19 cellular contexts compared by ENCODE assay signal in the genomic region with DNA sequence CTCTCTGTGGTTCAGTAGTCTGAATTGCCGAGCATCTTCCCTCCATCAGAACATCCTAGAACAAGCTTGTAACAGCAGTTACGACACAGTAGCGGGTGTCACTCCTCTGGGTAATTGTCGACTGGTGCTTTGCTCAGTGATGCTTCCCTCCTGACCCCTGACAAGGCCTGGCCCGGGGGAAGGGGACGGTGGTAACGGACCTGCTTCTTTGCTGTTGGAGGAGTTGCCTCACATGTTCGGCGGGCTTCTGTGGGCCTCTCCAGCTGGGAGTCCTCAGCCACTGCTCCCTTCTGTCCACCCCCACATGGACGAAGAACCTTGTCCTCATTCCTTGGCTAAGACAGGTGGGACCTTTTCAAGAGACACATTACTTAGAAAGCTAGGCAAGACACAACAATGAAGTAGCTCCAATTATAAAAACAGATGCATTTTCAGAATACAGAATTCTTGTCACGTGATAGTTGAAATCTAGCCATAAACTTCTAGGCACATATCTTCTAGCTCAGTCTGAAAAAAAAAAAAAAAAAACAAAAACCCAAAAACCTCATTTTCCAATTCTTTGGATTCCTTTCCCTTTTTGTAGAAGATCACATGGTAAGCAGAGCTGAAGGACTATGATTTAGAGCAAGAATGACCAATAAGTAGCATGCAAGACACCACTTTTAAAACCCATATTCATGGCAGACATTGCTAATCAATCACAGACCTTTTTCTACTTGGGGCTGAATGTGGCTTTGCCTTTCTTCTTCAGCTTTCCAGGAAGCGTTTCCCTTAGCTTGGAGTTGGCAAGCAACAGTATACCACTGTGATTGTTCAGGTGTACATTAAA. TPM values are rescaled to one million over a fixed set of nuclear protein-coding genes. Genes with fewer than 3 reads are reported as not detected.
DNase-seq lines count a peak whose midpoint lies in the region; ATAC-seq and TF ChIP-seq lines count a peak whose summit lies in the region.
"Had no signal": no experiment of that assay in that cellular context is flagged by ENCODE, and none has a peak within 500 bp of the region (broad histone marks: within the 10 kb centered on the region; RNA-seq: fewer than 3 reads in every experiment).

No MANE protein-coding gene starts in this region.

- no peak overlapping the region for H2AFZ ChIP-seq in fibroblast of lung (ENCODE audit: low read length)

- H3K27ac ChIP-seq in fibroblast of lung (ENCODE audit: insufficient read depth, low read length) (no peak overlapping the region), lower lobe of right lung (peak overlapping the region; percentile 70)
- H3K27ac ChIP-seq: foreskin keratinocyte had no signal

- H3K36me3 Mint-ChIP-seq in activated T-cell treated with anti-CD3 and anti-CD28 coated beads, Interleukin-2, amount 50 U/mL, for 72 hours (ENCODE audit: insufficient read depth in 2 of 2), result no peaks in the 10 kb centered on the region
- H3K36me3 Mint-ChIP-seq in effector memory CD8-positive, alpha-beta T cell (ENCODE audit: insufficient read depth), result peaks cover 8% of the 10 kb centered on the region
- H3K36me3 Mint-ChIP-seq: activated naive CD4-positive, alpha-beta T cell treated with anti-CD3 and anti-CD28 coated beads, Interleukin-2, amount 50 U/mL, for 72 hours; stimulated activated effector memory CD8-positive, alpha-beta T cell treated with anti-CD3 and anti-CD28 coated beads, Interleukin-12 subunit alpha, Interleukin-12 subunit beta, amount 100 ng/mL, for 72 hours had no signal

- H3K4me2 ChIP-seq in fibroblast of lung (ENCODE audit: extremely low read depth, insufficient read depth, low read length), result no peak overlapping the region
- H3K4me2 ChIP-seq: smooth muscle cell had no signal

- peak; percentile 50 to 71 for ATAC-seq in lower lobe of right lung
- no peak for ATAC-seq in activated T-cell treated with anti-CD3 and anti-CD28 coated beads, Interleukin-2, amount 50 U/mL, for 72 hours (replicated peaks in 1 of 2)
- no peak for ATAC-seq in effector memory CD8-positive, alpha-beta T cell (replicated peaks)
- ATAC-seq: activated CD4-positive, alpha-beta T cell treated with anti-CD3 and anti-CD28 coated beads for 36 hours; activated naive CD4-positive, alpha-beta T cell treated with anti-CD3 and anti-CD28 coated beads, Interleukin-2, amount 50 U/mL, for 72 hours; foreskin keratinocyte; stimulated activated effector memory CD8-positive, alpha-beta T cell treated with anti-CD3 and anti-CD28 coated beads, Interleukin-12 subunit alpha, Interleukin-12 subunit beta, amount 100 ng/mL, for 72 hours had no signal

- H3K36me3 ChIP-seq in fibroblast of lung (ENCODE audit: control insufficient read depth, insufficient read depth, low read length), result no peaks in the 10 kb centered on the region
- no peaks in the 10 kb centered on the region for H3K36me3 ChIP-seq in lower lobe of right lung

- H3K4me3 ChIP-seq in fibroblast of lung (replicated peaks in 1 of 4; ENCODE audit: control extremely low read depth in 1 of 4, insufficient read depth in 1 of 4, low read depth in 3 of 4, low read length in 4 of 4) (no peak overlapping the region), lower lobe of right lung (no peak overlapping the region)
- H3K4me3 ChIP-seq: smooth muscle cell had no signal

- DNase-seq in HEK293T (ENCODE audit: extremely low spot score) (no peak), fibroblast of lung (ENCODE audit: low read depth in 2 of 2) (peak; percentile 30 to 51), lower lobe of right lung (peak; percentile 60), stromal cell of bone marrow (ENCODE audit: low read depth) (peak; percentile 13), NCI-H82 (lab: John Stamatoyannopoulos, UW) (no peak)
- no peak for DNase-seq in activated T-cell treated with anti-CD3 and anti-CD28 coated beads, Interleukin-2, amount 50 U/mL, for 72 hours
- no peak for DNase-seq in effector memory CD8-positive, alpha-beta T cell
- DNase-seq in central memory CD4-positive, alpha-beta T cell, result no peak
- DNase-seq: activated CD4-positive, alpha-beta T cell treated with anti-CD3 and anti-CD28 coated beads for 36 hours; activated CD8-positive, alpha-beta memory T cell treated with anti-CD3 and anti-CD28 coated beads, Interleukin-2, amount 50 U/mL, for 48 hours; Caco-2; foreskin keratinocyte; KBM-7; occipital lobe; SHP77 had no signal

- no peaks in the 10 kb centered on the region for H3K79me2 ChIP-seq in fibroblast of lung (ENCODE audit: control insufficient read depth, insufficient read depth, low read length)

- intact Hi-C loops in lower lobe of right lung (cut with DNase I), result no loop called here

- no peaks in the 10 kb centered on the region for H3K9me3 Mint-ChIP-seq in activated T-cell treated with anti-CD3 and anti-CD28 coated beads, Interleukin-2, amount 50 U/mL, for 72 hours
- H3K9me3 Mint-ChIP-seq in effector memory CD8-positive, alpha-beta T cell, result no peaks in the 10 kb centered on the region
- H3K9me3 Mint-ChIP-seq: activated naive CD4-positive, alpha-beta T cell treated with anti-CD3 and anti-CD28 coated beads, Interleukin-2, amount 50 U/mL, for 72 hours; stimulated activated effector memory CD8-positive, alpha-beta T cell treated with anti-CD3 and anti-CD28 coated beads, Interleukin-12 subunit alpha, Interleukin-12 subunit beta, amount 100 ng/mL, for 72 hours; T-helper 2 cell treated with Interferon-gamma antibody and Interleukin-4, amounts not matched to agents 5 μg/mL and 100 μg/mL, for 36 hours had no signal

- no peak overlapping the region for H3K4me3 Mint-ChIP-seq in activated T-cell treated with anti-CD3 and anti-CD28 coated beads, Interleukin-2, amount 50 U/mL, for 72 hours
- no peak overlapping the region for H3K4me3 Mint-ChIP-seq in effector memory CD8-positive, alpha-beta T cell
- H3K4me3 Mint-ChIP-seq: activated CD4-positive, alpha-beta T cell treated with anti-CD3 and anti-CD28 coated beads for 36 hours; stimulated activated effector memory CD8-positive, alpha-beta T cell treated with anti-CD3 and anti-CD28 coated beads, Interleukin-12 subunit alpha, Interleukin-12 subunit beta, amount 100 ng/mL, for 72 hours; T-helper 2 cell treated with Interferon-gamma antibody and Interleukin-4, amounts not matched to agents 5 μg/mL and 100 μg/mL, for 36 hours had no signal

- H3K27ac Mint-ChIP-seq in activated T-cell treated with anti-CD3 and anti-CD28 coated beads, Interleukin-2, amount 50 U/mL, for 72 hours, result no peak overlapping the region
- no peak overlapping the region for H3K27ac Mint-ChIP-seq in effector memory CD8-positive, alpha-beta T cell
- H3K27ac Mint-ChIP-seq: activated CD4-positive, alpha-beta T cell treated with anti-CD3 and anti-CD28 coated beads for 36 hours; activated naive CD4-positive, alpha-beta T cell treated with anti-CD3 and anti-CD28 coated beads, Interleukin-2, amount 50 U/mL, for 72 hours; stimulated activated effector memory CD8-positive, alpha-beta T cell treated with anti-CD3 and anti-CD28 coated beads, Interleukin-12 subunit alpha, Interleukin-12 subunit beta, amount 100 ng/mL, for 72 hours; T-helper 2 cell treated with Interferon-gamma antibody and Interleukin-4, amounts not matched to agents 5 μg/mL and 100 μg/mL, for 36 hours had no signal

- H3K4me1 ChIP-seq in fibroblast of lung (ENCODE audit: control insufficient read depth, extremely low read depth, insufficient read depth, low read length) (no peaks in the 10 kb centered on the region), lower lobe of right lung (peaks cover 24% of the 10 kb centered on the region)
- H3K4me1 ChIP-seq: Caco-2, foreskin keratinocyte had no signal

- H3K9ac ChIP-seq in fibroblast of lung (ENCODE audit: insufficient read depth, low read length), result no peak overlapping the region

- H3K9me3 ChIP-seq in fibroblast of lung (ENCODE audit: control insufficient read depth, insufficient read depth, low read depth, low read length) (no peaks in the 10 kb centered on the region), lower lobe of right lung (no peaks in the 10 kb centered on the region)
- H3K9me3 ChIP-seq: Caco-2 had no signal

- CTCF ChIA-PET in HEK293T (lab: Yijun Ruan, JAX), result interaction anchor here (0.7 kb wide), 1 partner anchor 26 kb away, joined by 6 read pairs; no protein-coding TSS in a partner anchor

- H3K4me1 Mint-ChIP-seq in activated T-cell treated with anti-CD3 and anti-CD28 coated beads, Interleukin-2, amount 50 U/mL, for 72 hours (ENCODE audit: low read depth), result no peaks in the 10 kb centered on the region
- no peaks in the 10 kb centered on the region for H3K4me1 Mint-ChIP-seq in effector memory CD8-positive, alpha-beta T cell (ENCODE audit: low read depth in 2 of 2)
- H3K4me1 Mint-ChIP-seq: activated CD4-positive, alpha-beta T cell treated with anti-CD3 and anti-CD28 coated beads for 36 hours; stimulated activated effector memory CD8-positive, alpha-beta T cell treated with anti-CD3 and anti-CD28 coated beads, Interleukin-12 subunit alpha, Interleukin-12 subunit beta, amount 100 ng/mL, for 72 hours had no signal

- no peaks in the 10 kb centered on the region for H4K20me1 ChIP-seq in fibroblast of lung (ENCODE audit: control insufficient read depth, extremely low read depth, insufficient read depth, low read length)

- H3K27me3 Mint-ChIP-seq in activated T-cell treated with anti-CD3 and anti-CD28 coated beads, Interleukin-2, amount 50 U/mL, for 72 hours (ENCODE audit: low read depth), result peaks cover 21% of the 10 kb centered on the region
- peaks cover 57 to 78% of the 10 kb centered on the region in 2 donors for H3K27me3 Mint-ChIP-seq in effector memory CD8-positive, alpha-beta T cell

- POLR2A ChIA-PET in HEK293T (lab: Yijun Ruan, JAX), result no interaction called here

- H3K27me3 ChIP-seq in fibroblast of lung (ENCODE audit: control insufficient read depth, insufficient read depth, low read length) (peaks cover 35% of the 10 kb centered on the region), lower lobe of right lung (ENCODE audit: low read depth) (peaks cover 22% of the 10 kb centered on the region)

- TF ChIP-seq CTCF in fibroblast of lung (conservative IDR thresholded peaks at IDR 0.05 in 1 of 2, IDR thresholded peaks at IDR 0.05 in 1 of 2; ENCODE audit: low read depth in 1 of 2, low read length in 2 of 2), result no peak
- TF ChIP-seq CTCF in lower lobe of right lung (IDR thresholded peaks at IDR 0.05), result no peak

TF ChIP-seq in HEK293T, 16 proteins besides CTCF, POLR2A, EP300 and RAD21:
- TF ChIP-seq FOXM1 (IDR thresholded peaks at IDR 0.05; ENCODE audit: borderline replicate concordance) (no peak), ELF4 (IDR thresholded peaks at IDR 0.05) (no peak), SP1 (IDR thresholded peaks at IDR 0.05) (no peak), ZNF384 (IDR thresholded peaks at IDR 0.05) (peak; percentile 65), ARNT (IDR thresholded peaks at IDR 0.05) (no peak), SUZ12 (IDR thresholded peaks at IDR 0.05) (no peak)

RNA-seq across cellular contexts. Expression of gene HMCN2, which starts 25.0 kb away (rescaled TPM):
- total RNA-seq in fibroblast of lung (under 0.01 TPM in 2 replicates), lower lobe of right lung (4.7 TPM)
- polyA plus RNA-seq in fibroblast of lung, result not detected in 2 replicates
- polyA plus RNA-seq in fibroblast of lung (2012), result not detected in 2 replicates
- polyA minus RNA-seq in fibroblast of lung (ENCODE audit: low replicate concordance), result 0.19 TPM in 1 of 2 replicates, not detected in the other
- under 1 TPM; 0.12 to 0.17 TPM for total RNA-seq in activated T-cell treated with anti-CD3 and anti-CD28 coated beads, Interleukin-2, amount 50 U/mL, for 72 hours
- total RNA-seq: activated naive CD4-positive, alpha-beta T cell treated with anti-CD3 and anti-CD28 coated beads, Interleukin-2, amount 50 U/mL, for 72 hours; foreskin keratinocyte; occipital lobe had no signal
- polyA plus RNA-seq: foreskin keratinocyte, smooth muscle cell had no signal

Comparison
In these comparisons a context has a peak if more than half of its experiments do, and no peak if none do; other contexts are left out.
1. DNase-seq: peak in fibroblast of lung (2 of 2), lower lobe of right lung (single experiment) and stromal cell of bone marrow (single experiment); none in HEK293T (single experiment), activated T-cell treated with anti-CD3 and anti-CD28 coated beads, Interleukin-2, amount 50 U/mL, for 72 hours (0 of 2), NCI-H82 (single experiment), effector memory CD8-positive, alpha-beta T cell (0 of 3) and central memory CD4-positive, alpha-beta T cell (single experiment).
2. ATAC-seq: peak in lower lobe of right lung (2 of 2); none in activated T-cell treated with anti-CD3 and anti-CD28 coated beads, Interleukin-2, amount 50 U/mL, for 72 hours (0 of 2) and effector memory CD8-positive, alpha-beta T cell (single experiment).